29 cellular contexts compared by ENCODE assay signal in the genomic region with DNA sequence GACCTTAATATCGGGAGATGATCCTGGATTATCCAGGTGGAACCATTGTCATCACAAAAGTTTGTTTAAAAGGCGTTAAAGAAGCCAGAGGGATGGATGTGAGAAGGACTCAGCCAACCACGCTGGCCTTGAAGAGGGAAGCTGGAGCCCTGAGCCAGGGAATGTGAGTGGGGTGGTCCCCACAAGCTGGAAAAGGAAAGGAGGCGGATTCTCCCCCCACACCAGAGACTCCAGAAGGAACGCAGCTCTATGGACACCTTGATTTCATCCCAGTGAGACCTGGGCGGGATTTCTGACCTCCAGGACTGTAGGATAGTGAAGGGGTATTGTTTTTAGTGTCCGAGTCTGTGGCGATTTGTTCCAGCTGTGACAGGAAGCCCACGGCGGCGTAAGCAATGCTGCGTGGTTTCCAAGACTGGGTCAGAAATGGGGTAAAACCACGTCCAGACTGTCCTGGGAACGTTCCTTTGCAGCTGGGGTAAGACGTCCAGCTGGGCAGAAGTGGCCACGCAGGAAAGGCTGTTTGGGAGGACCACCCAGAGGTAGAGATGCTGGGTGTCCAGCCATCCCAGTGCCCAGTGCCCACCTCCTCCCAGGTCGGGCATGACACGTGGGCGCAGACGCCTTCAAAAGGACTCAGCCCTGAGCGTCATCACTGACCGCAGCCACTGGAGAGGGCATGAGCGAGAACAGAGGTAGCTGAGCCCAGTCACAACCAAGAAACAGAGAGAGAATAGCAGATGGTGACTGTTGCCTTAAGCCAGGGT.
"Had no signal": no experiment of that assay in that cellular context is flagged by ENCODE, and none has a peak within 500 bp of the region (broad histone marks: within the 10 kb centered on the region; RNA-seq: fewer than 3 reads in every experiment).

No MANE protein-coding gene starts in this region.

- H3K27me3 Mint-ChIP-seq: naive B cell; progenitor cell of endocrine pancreas; stimulated activated naive B cell treated with anti-CD40 and anti-IgM and Interleukin-4, amounts not matched to agents 10 μg/mL and 1 μg/mL and 100 μg/mL, for 72 hours had no signal

- H3K9me3 ChIP-seq: thoracic aorta, upper lobe of right lung had no signal

- FAIRE-seq: keratinocyte, urothelium cell line had no signal

- H3K4me3 ChIP-seq: heart right ventricle, hepatocyte, left lung, lung, right atrium auricular region, skin epidermis, stomach, thoracic aorta, tibial artery, upper lobe of right lung had no signal

- H3K4me2 ChIP-seq: hepatocyte had no signal

- ATAC-seq: heart right ventricle; left cardiac atrium; left lung; natural killer cell; sciatic nerve; stimulated activated naive B cell treated with anti-CD40 and anti-IgM and Interleukin-4, amounts not matched to agents 10 μg/mL and 1 μg/mL and 100 μg/mL, for 72 hours; stimulated activated naive CD8-positive, alpha-beta T cell treated with anti-CD3 and anti-CD28 coated beads, Interleukin-15, Interleukin-2, amounts not matched to agents 100 U/mL and 50 U/mL, for 24 hours; upper lobe of right lung had no signal

- DNase-seq: heart right ventricle; kidney glomerular epithelial cell; left cardiac atrium; left lung; naive B cell; natural killer cell; nephron progenitor cell; nucleus accumbens; stimulated activated CD4-positive, alpha-beta T cell treated with anti-CD3 and anti-CD28 coated beads, Interleukin-12 subunit alpha, Interleukin-12 subunit beta, amount 100 ng/mL, for 4 hours; stimulated activated CD4-positive, alpha-beta T cell treated with anti-CD3 and anti-CD28 coated beads, Interleukin-15, amount 100 ng/mL, for 24 hours; stimulated activated CD4-positive, alpha-beta T cell treated with anti-CD3 and anti-CD28 coated beads, Interleukin-2, amount 100 ng/mL, for 24 hours; stimulated activated CD4-positive, alpha-beta T cell treated with anti-CD3 and anti-CD28 coated beads, Interleukin-4, amount 100 ng/mL, for 1 hour; stimulated activated naive B cell treated with anti-CD40 and anti-IgM and Interleukin-4, amounts not matched to agents 10 μg/mL and 1 μg/mL and 100 μg/mL, for 72 hours; stimulated activated naive CD8-positive, alpha-beta T cell treated with anti-CD3 and anti-CD28 coated beads, Interleukin-15, Interleukin-2, amounts not matched to agents 100 U/mL and 50 U/mL, for 24 hours; stomach; tibial artery; trophoblast cell; upper lobe of right lung had no signal

- H3K4me3 Mint-ChIP-seq: mesothelial cell of epicardium; naive B cell; natural killer cell; nephron progenitor cell; stimulated activated naive B cell treated with anti-CD40 and anti-IgM and Interleukin-4, amounts not matched to agents 10 μg/mL and 1 μg/mL and 100 μg/mL, for 72 hours had no signal

- H3K27me3 ChIP-seq: hepatocyte, left lung, right atrium auricular region, stomach, tibial artery, upper lobe of right lung had no signal

- H3K4me1 Mint-ChIP-seq: mesothelial cell of epicardium; naive B cell; natural killer cell; nephron progenitor cell; stimulated activated naive B cell treated with anti-CD40 and anti-IgM and Interleukin-4, amounts not matched to agents 10 μg/mL and 1 μg/mL and 100 μg/mL, for 72 hours had no signal

- H3K9ac ChIP-seq: parathyroid adenoma had no signal

- H3K27ac ChIP-seq: heart right ventricle, hepatocyte, left lung, parathyroid adenoma, right atrium auricular region, skin epidermis, stomach, thoracic aorta, tibial artery, upper lobe of right lung had no signal

- H3K4me1 ChIP-seq: heart right ventricle, left lung, parathyroid adenoma, right atrium auricular region, stomach, tibial artery, upper lobe of right lung had no signal

- H2AFZ ChIP-seq: hepatocyte, parathyroid adenoma had no signal

- H3K36me3 ChIP-seq: heart right ventricle, left lung, right atrium auricular region, stomach, thoracic aorta, tibial artery, upper lobe of right lung had no signal

- H3K27ac Mint-ChIP-seq: mesothelial cell of epicardium; natural killer cell; progenitor cell of endocrine pancreas; stimulated activated naive B cell treated with anti-CD40 and anti-IgM and Interleukin-4, amounts not matched to agents 10 μg/mL and 1 μg/mL and 100 μg/mL, for 72 hours had no signal

- H3K79me2 ChIP-seq: hepatocyte, parathyroid adenoma had no signal
